In genomic region chr4:180726611-180727010, GRCh38 we compare ENCODE assay signal across 3 cellular contexts.
TF ChIP-seq lines count a peak whose summit lies in the region.

No MANE protein-coding gene starts in this region.

TF ChIP-seq in HepG2, 621 proteins besides CTCF, POLR2A, EP300 and RAD21 (continued from another document):
- TF ChIP-seq ZBTB21 (CRISPR knock-in tag; IDR thresholded peaks at IDR 0.05) = no peak
- TF ChIP-seq PITX1 (CRISPR knock-in tag; IDR thresholded peaks at IDR 0.05) = no peak
- TF ChIP-seq ZNF230 (CRISPR knock-in tag; IDR thresholded peaks at IDR 0.05) = no peak
- TF ChIP-seq CREB1 (IDR thresholded peaks at IDR 0.05) = peak; percentile 85
- TF ChIP-seq CREB1 (CRISPR knock-in tag; IDR thresholded peaks at IDR 0.05) = no peak
- no peak for TF ChIP-seq SRSF9 (IDR thresholded peaks at IDR 0.05; ENCODE audit: borderline replicate concordance, insufficient read depth, low read depth, low read length, poor library complexity, severe bottlenecking)

TF ChIP-seq in HEK293, 187 proteins besides CTCF, POLR2A, EP300 and RAD21 (continued from another document):
- 0 out of 2 replicates have a peak, but pooled peaks have one; percentile 10 for TF ChIP-seq ATF2 (tag by site-specific recombination; IDR thresholded peaks at IDR 0.05; ENCODE audit: low read depth)

TF ChIP-seq in K562, 482 proteins besides CTCF, POLR2A, EP300 and RAD21:
- no peak for TF ChIP-seq CUX1 (CRISPR knock-in tag; IDR thresholded peaks at IDR 0.05)
- no peak for TF ChIP-seq DNMT1 (IDR thresholded peaks at IDR 0.05)
- no peak for TF ChIP-seq SRSF9 (IDR thresholded peaks at IDR 0.05; ENCODE audit: borderline replicate concordance, low read depth, low read length)
- no peak for TF ChIP-seq JUND (IDR thresholded peaks at IDR 0.05; ENCODE audit: borderline replicate concordance, low read depth, low read length)
- TF ChIP-seq JUND (tag; IDR thresholded peaks at IDR 0.05; ENCODE audit: borderline replicate concordance, low read depth, low read length) = peak; percentile 20; the same call in 1 of the 3 replicates
- TF ChIP-seq IRF2 (CRISPR knock-in tag; IDR thresholded peaks at IDR 0.05) = no peak
- TF ChIP-seq, protein P1, sequence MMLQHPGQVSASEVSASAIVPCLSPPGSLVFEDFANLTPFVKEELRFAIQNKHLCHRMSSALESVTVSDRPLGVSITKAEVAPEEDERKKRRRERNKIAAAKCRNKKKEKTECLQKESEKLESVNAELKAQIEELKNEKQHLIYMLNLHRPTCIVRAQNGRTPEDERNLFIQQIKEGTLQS (IDR thresholded peaks at IDR 0.05) = peak; percentile 36; the same call in 1 of the 2 replicates
- TF ChIP-seq, protein P1 (CRISPR knock-in tag; conservative IDR thresholded peaks at IDR 0.05) = no peak
- TF ChIP-seq ZNF41 (CRISPR knock-in tag; conservative IDR thresholded peaks at IDR 0.05) = no peak
- 0 out of 2 replicates have a peak, but pooled peaks have one; percentile 15 for TF ChIP-seq ATF7 (IDR thresholded peaks at IDR 0.05)
